8 cellular contexts compared by ENCODE assay signal in genomic region chr15:64989331-64990167, GRCh38.
DNase-seq lines count a peak whose midpoint lies in the region; ATAC-seq and TF ChIP-seq lines count a peak whose summit lies in the region.

SPG21 (minus strand) TSS chr15:64989914; CDS start chr15:64983569, 6,345 bp downstream.

- H3K4me3 ChIP-seq in AG10803 (ENCODE audit: low read length), result peak within 1 kb of the TSS; percentile 95

- ATAC-seq in GM19043 (IDR thresholded peaks at IDR 0.05; ENCODE audit: low read depth, unreplicated experiment), result peak; percentile 95
- peak; percentile 94 for ATAC-seq in HG03354 (IDR thresholded peaks at IDR 0.05; ENCODE audit: poor library complexity, severe bottlenecking, unreplicated experiment)

- TF ChIP-seq CTCF in AG10803 (conservative IDR thresholded peaks at IDR 0.05; ENCODE audit: low read length), result no peak

- DNase-seq in AG10803 (ENCODE audit: low read depth) (peak; percentile 91), NCI-H446 (lab: John Stamatoyannopoulos, UW) (peak; percentile 64 to 91), iris pigment epithelial cell (ENCODE audit: low read depth) (peak; percentile 95)
- peak; percentile 80 for DNase-seq in activated CD4-positive, CD25-positive, alpha-beta regulatory T cell treated with anti-CD3 and anti-CD28 coated beads, Interleukin-2, amount 50 U/mL, for 16 hours (ENCODE audit: low read depth, low spot score)
- DNase-seq in central memory CD4-positive, alpha-beta T cell, result peak; percentile 86
- peak; percentile 82 to 86 for DNase-seq in stimulated activated CD4-positive, alpha-beta T cell treated with anti-CD3 and anti-CD28 coated beads, Interleukin-12 subunit alpha, Interleukin-12 subunit beta, amount 100 ng/mL, for 24 hours (ENCODE audit: low read depth in 2 of 2)

Comparison
In these comparisons a context has a peak if more than half of its experiments do, and no peak if none do; other contexts are left out.
1. Peak in every context shown above with its lines: DNase-seq, ATAC-seq and H3K4me3 ChIP-seq.